In the genomic region with DNA sequence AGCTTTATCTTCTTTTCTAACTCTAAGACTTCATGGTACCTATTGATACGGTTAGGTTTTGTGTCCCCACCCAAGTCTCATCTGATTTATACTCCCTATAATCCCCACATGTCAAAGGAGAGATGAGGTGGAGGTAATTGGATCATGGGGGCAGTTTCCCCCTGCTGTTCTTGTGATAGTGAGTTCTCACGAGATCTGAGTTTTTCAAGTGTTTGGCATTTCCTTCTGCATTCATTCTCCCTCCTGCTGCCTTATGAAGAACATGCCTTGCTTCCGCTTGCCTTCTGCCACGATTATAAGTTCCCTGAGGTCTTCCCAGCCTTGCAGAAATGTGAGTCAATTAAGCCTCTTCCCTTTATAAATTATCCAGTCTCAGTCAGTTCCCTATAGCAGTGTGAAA, we compare ENCODE assay signal across 1 cellular context.
TF ChIP-seq lines count a peak whose summit lies in the region.

No MANE protein-coding gene starts in this region.

TF ChIP-seq in GM23338, 12 proteins besides CTCF, POLR2A, EP300 and RAD21:
- TF ChIP-seq, protein P1, sequence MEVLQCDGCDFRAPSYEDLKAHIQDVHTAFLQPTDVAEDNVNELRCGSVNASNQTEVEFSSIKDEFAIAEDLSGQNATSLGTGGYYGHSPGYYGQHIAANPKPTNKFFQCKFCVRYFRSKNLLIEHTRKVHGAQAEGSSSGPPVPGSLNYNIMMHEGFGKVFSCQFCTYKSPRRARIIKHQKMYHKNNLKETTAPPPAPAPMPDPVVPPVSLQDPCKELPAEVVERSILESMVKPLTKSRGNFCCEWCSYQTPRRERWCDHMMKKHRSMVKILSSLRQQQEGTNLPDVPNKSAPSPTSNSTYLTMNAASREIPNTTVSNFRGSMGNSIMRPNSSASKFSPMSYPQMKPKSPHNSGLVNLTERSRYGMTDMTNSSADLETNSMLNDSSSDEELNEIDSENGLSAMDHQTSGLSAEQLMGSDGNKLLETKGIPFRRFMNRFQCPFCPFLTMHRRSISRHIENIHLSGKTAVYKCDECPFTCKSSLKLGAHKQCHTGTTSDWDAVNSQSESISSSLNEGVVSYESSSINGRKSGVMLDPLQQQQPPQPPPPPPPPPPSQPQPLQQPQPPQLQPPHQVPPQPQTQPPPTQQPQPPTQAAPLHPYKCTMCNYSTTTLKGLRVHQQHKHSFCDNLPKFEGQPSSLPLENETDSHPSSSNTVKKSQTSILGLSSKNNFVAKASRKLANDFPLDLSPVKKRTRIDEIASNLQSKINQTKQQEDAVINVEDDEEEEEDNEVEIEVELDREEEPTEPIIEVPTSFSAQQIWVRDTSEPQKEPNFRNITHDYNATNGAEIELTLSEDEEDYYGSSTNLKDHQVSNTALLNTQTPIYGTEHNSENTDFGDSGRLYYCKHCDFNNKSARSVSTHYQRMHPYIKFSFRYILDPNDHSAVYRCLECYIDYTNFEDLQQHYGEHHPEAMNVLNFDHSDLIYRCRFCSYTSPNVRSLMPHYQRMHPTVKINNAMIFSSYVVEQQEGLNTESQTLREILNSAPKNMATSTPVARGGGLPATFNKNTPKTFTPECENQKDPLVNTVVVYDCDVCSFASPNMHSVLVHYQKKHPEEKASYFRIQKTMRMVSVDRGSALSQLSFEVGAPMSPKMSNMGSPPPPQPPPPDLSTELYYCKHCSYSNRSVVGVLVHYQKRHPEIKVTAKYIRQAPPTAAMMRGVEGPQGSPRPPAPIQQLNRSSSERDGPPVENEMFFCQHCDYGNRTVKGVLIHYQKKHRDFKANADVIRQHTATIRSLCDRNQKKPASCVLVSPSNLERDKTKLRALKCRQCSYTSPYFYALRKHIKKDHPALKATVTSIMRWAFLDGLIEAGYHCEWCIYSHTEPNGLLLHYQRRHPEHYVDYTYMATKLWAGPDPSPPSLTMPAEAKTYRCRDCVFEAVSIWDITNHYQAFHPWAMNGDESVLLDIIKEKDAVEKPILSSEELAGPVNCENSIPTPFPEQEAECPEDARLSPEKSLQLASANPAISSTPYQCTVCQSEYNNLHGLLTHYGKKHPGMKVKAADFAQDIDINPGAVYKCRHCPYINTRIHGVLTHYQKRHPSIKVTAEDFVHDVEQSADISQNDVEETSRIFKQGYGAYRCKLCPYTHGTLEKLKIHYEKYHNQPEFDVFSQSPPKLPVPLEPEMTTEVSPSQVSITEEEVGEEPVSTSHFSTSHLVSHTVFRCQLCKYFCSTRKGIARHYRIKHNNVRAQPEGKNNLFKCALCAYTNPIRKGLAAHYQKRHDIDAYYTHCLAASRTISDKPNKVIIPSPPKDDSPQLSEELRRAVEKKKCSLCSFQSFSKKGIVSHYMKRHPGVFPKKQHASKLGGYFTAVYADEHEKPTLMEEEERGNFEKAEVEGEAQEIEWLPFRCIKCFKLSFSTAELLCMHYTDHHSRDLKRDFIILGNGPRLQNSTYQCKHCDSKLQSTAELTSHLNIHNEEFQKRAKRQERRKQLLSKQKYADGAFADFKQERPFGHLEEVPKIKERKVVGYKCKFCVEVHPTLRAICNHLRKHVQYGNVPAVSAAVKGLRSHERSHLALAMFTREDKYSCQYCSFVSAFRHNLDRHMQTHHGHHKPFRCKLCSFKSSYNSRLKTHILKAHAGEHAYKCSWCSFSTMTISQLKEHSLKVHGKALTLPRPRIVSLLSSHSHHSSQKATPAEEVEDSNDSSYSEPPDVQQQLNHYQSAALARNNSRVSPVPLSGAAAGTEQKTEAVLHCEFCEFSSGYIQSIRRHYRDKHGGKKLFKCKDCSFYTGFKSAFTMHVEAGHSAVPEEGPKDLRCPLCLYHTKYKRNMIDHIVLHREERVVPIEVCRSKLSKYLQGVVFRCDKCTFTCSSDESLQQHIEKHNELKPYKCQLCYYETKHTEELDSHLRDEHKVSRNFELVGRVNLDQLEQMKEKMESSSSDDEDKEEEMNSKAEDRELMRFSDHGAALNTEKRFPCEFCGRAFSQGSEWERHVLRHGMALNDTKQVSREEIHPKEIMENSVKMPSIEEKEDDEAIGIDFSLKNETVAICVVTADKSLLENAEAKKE (CRISPR knock-in tag; IDR thresholded peaks at IDR 0.05): no peak
- no peak for TF ChIP-seq NANOG (IDR thresholded peaks at IDR 0.05; ENCODE audit: borderline replicate concordance)
- TF ChIP-seq STAT1 (IDR thresholded peaks at IDR 0.05; ENCODE audit: unreplicated experiment): no peak
- TF ChIP-seq CREB1 (CRISPR knock-in tag; IDR thresholded peaks at IDR 0.05; ENCODE audit: low read depth): no peak
